Comparison of ENCODE assay signal across 8 cellular contexts in genomic region chr20:35771689-35772562, GRCh38. TPM values are rescaled to one million over a fixed set of nuclear protein-coding genes. Genes with fewer than 3 reads are reported as not detected.
DNase-seq lines count a peak whose midpoint lies in the region; ATAC-seq and TF ChIP-seq lines count a peak whose summit lies in the region.

Gene PHF20, plus strand, starts transcription at chr20:35772015. Its CDS starts 29,508 bp downstream, at chr20:35801523.

- H3K27ac ChIP-seq in CD4-positive, alpha-beta T cell (ENCODE audit: low read depth, low read length): peak within 1 kb of the TSS; percentile 86
- peak within 1 kb of the TSS; percentile 87 to 90 (median 88) for H3K27ac ChIP-seq in right lobe of liver

- peaks cover 44% of the 10 kb centered on the region for H3K36me3 Mint-ChIP-seq in CD4-positive, alpha-beta T cell (ENCODE audit: low read depth)
- peaks cover 15% of the 10 kb centered on the region for H3K36me3 Mint-ChIP-seq in activated CD4-positive, alpha-beta memory T cell treated with anti-CD3 and anti-CD28 coated beads for 36 hours

- peak; percentile 100 for DNase-seq in CD4-positive, alpha-beta T cell
- DNase-seq in HK-2 (ENCODE audit: unreplicated experiment) (peak; percentile 100), NCI-H82 treated with DMSO at 0.1 percent for 48 hours (lab: John Stamatoyannopoulos, UW; ENCODE audit: unreplicated experiment) (peak; percentile 93), dermis microvascular lymphatic vessel endothelial cell (ENCODE audit: low read depth in 2 of 2) (peak; percentile 92 to 97), right lobe of liver (peak; percentile 99)
- DNase-seq in activated CD4-positive, alpha-beta memory T cell treated with anti-CD3 and anti-CD28 coated beads for 36 hours: peak; percentile 100
- DNase-seq in stimulated activated CD4-positive, alpha-beta T cell treated with anti-CD3 and anti-CD28 coated beads, Interleukin-4, amount 100 ng/mL, for 24 hours: peak; percentile 100

- peak; percentile 91 for TF ChIP-seq POLR2A in right lobe of liver (IDR thresholded peaks at IDR 0.05)

- peak within 1 kb of the TSS; percentile 68 to 83 (median 78) for H3K4me3 ChIP-seq in right lobe of liver

- no peaks in the 10 kb centered on the region for H3K27me3 Mint-ChIP-seq in CD4-positive, alpha-beta T cell
- H3K27me3 Mint-ChIP-seq in activated CD4-positive, alpha-beta memory T cell treated with anti-CD3 and anti-CD28 coated beads for 36 hours: no peaks in the 10 kb centered on the region

- no peaks in the 10 kb centered on the region for H3K36me3 ChIP-seq in right lobe of liver

- H3K27me3 ChIP-seq in CD4-positive, alpha-beta T cell (ENCODE audit: control insufficient read depth, insufficient read depth, low read length): no peaks in the 10 kb centered on the region
- no peaks in the 10 kb centered on the region for H3K27me3 ChIP-seq in right lobe of liver

- CTCF ChIA-PET in CD4-positive, alpha-beta T cell (lab: Charles Lee): interaction anchor here (1.0 to 4.5 kb wide), 4 partner anchors 29 to 182 kb away, joined by 3 to 32 read pairs (median 10); partner anchors contain the start of genes RBM39 and SCAND1
- CTCF ChIA-PET in activated CD4-positive, alpha-beta memory T cell treated with anti-CD3 and anti-CD28 coated beads for 36 hours (lab: Charles Lee): interaction anchor here (0.9 to 3.1 kb wide), 4 partner anchors 29 to 466 kb away, joined by 3 to 20 read pairs (median 6); partner anchors contain the start of genes RBM39 and SCAND1

- peaks cover 3% of the 10 kb centered on the region for H3K9me3 Mint-ChIP-seq in CD4-positive, alpha-beta T cell
- no peaks in the 10 kb centered on the region for H3K9me3 Mint-ChIP-seq in activated CD4-positive, alpha-beta memory T cell treated with anti-CD3 and anti-CD28 coated beads for 36 hours

- H3K27ac Mint-ChIP-seq in CD4-positive, alpha-beta T cell: peak within 1 kb of the TSS; percentile 96
- H3K27ac Mint-ChIP-seq in activated CD4-positive, alpha-beta memory T cell treated with anti-CD3 and anti-CD28 coated beads for 36 hours: peak within 1 kb of the TSS; percentile 85

- POLR2A ChIA-PET in CD4-positive, alpha-beta T cell (lab: Charles Lee): interaction anchor here (0.6 to 15.8 kb wide), 26 partner anchors 9 to 1779 kb away, joined by 3 to 891 read pairs (median 4); partner anchors contain the start of genes CEP250, CPNE1, NFS1 and RBM12
- POLR2A ChIA-PET in activated CD4-positive, alpha-beta memory T cell treated with anti-CD3 and anti-CD28 coated beads for 36 hours (lab: Charles Lee): interaction anchor here (0.6 to 6.4 kb wide), 14 partner anchors 10 to 360 kb away, joined by 3 to 154 read pairs (median 6); partner anchors contain the start of genes CPNE1, NFS1, RBM12 and RBM39

- H3K4me1 Mint-ChIP-seq in CD4-positive, alpha-beta T cell (ENCODE audit: low read depth): peaks cover 75% of the 10 kb centered on the region
- H3K4me1 Mint-ChIP-seq in activated CD4-positive, alpha-beta memory T cell treated with anti-CD3 and anti-CD28 coated beads for 36 hours (ENCODE audit: low read depth): peaks cover 64% of the 10 kb centered on the region

- H3K4me1 ChIP-seq in right lobe of liver: peaks cover 0 to 21% (median 7%) of the 10 kb centered on the region in 4 donors

- no peaks in the 10 kb centered on the region for H3K9me3 ChIP-seq in CD4-positive, alpha-beta T cell (ENCODE audit: control insufficient read depth, low read length)
- no peaks in the 10 kb centered on the region for H3K9me3 ChIP-seq in right lobe of liver

- 12% methylated on average over 16 of the region's 87 CpGs for whole genome bisulfite sequencing in right lobe of liver (ENCODE audit: insufficient coverage, low coverage, low lambda C conversion rate, missing lambda C conversion rate)

- H3K4me3 Mint-ChIP-seq in CD4-positive, alpha-beta T cell: peak within 1 kb of the TSS; percentile 97
- H3K4me3 Mint-ChIP-seq in activated CD4-positive, alpha-beta memory T cell treated with anti-CD3 and anti-CD28 coated beads for 36 hours: peak within 1 kb of the TSS; percentile 82

- peak; percentile 84 for ATAC-seq in CD4-positive, alpha-beta T cell (ENCODE audit: poor library complexity)
- ATAC-seq in GM19452 (IDR thresholded peaks at IDR 0.05; ENCODE audit: unreplicated experiment) (peak; percentile 75), right lobe of liver (peak; percentile 85 to 91 (median 90))

- TF ChIP-seq CTCF in CD4-positive, alpha-beta T cell (IDR thresholded peaks at IDR 0.05): no peak
- peak in 1 of 4 donors; percentile 28 for TF ChIP-seq CTCF in right lobe of liver (IDR thresholded peaks at IDR 0.05)

- intact Hi-C loops in CD4-positive, alpha-beta T cell (cut with DNase I, micrococcal nuclease): loop anchor here (1.0 to 10.0 kb wide), 4 partner anchors 30 to 317 kb away; partner anchors contain the start of genes RBM39 (in 2 of the 2) and CEP250 (in 1 of the 2)
- intact Hi-C loops in activated CD4-positive, alpha-beta memory T cell treated with anti-CD3 and anti-CD28 coated beads for 36 hours (cut with micrococcal nuclease): loop anchor here (1.0 to 5.0 kb wide), 3 partner anchors 30 to 156 kb away; partner anchors contain the start of genes CPNE1, RBM12 and RBM39
- intact Hi-C loops in right lobe of liver (cut with DNase I): no loop called here

RNA-seq across cellular contexts. Expression of gene PHF20, which starts in this region (rescaled TPM):
- total RNA-seq in CD4-positive, alpha-beta T cell: 100 to 1,000 TPM; 119 to 126 TPM
- total RNA-seq in activated CD4-positive, alpha-beta memory T cell treated with anti-CD3 and anti-CD28 coated beads for 36 hours: 10 to 100 TPM; 49.1 to 50.5 TPM
- total RNA-seq in dermis microvascular lymphatic vessel endothelial cell (22.1 and 23.8 TPM in 2 replicates), right lobe of liver (10 to 100 TPM in 5 of 6 experiments, 1 to 10 TPM in 1; 9.3 to 16.7 (median 14.5) TPM)

Comparison
In these comparisons a context has a peak if more than half of its experiments do, and no peak if none do; other contexts are left out.
1. Peak in every context shown above with its lines: DNase-seq, ATAC-seq, H3K4me3 ChIP-seq and H3K27ac ChIP-seq.
2. intact Hi-C loops: an anchor here in CD4-positive, alpha-beta T cell (1.0 to 10.0 kb wide) and activated CD4-positive, alpha-beta memory T cell treated with anti-CD3 and anti-CD28 coated beads for 36 hours (1.0 to 5.0 kb wide); none called in right lobe of liver.